Comparison of ENCODE assay signal across 14 cellular contexts in the genomic region with DNA sequence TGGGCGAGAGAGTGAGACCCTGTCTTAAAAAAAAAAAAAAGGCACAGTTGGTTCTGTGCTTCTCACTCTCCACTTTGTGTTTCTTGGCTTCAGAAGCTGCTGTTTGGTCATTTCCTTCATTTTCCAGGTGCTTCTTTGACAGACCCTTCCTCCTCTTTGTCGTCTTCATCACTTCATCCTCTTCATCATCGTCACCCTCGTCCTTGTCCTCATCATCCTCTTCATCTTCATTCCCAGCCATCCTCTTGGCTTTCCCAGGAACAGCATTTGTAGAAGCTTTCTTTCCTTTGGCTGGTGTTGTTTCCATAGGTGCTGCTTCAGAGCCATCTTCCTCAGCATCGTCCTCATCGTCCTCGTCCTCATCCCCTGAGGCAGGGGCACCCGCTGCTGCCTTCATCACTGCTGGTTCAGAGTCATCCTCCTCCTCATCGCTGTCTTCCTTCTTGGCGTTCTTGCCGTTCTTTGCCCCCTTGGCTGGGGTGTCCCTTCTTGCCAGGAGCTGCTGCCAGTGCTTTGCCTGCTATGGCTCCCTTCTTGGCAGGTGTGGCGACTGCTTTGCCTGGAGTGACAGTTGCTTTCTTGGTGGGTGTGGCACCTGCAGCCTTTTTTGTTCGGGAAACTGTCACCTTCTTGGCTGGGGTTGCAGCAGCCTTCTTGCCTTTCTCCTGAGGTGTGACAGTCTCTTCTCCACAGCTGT.
"Had no signal": no experiment of that assay in that cellular context is flagged by ENCODE, and none has a peak within 500 bp of the region (broad histone marks: within the 10 kb centered on the region; RNA-seq: fewer than 3 reads in every experiment).

No MANE protein-coding gene starts in this region.

- H3K27me3 ChIP-seq: breast epithelium, dorsolateral prefrontal cortex, testis had no signal

- H3K9me3 Mint-ChIP-seq: activated T-cell treated with anti-CD3 and anti-CD28 coated beads, Interleukin-2, amount 50 U/mL, for 24 hours; mesothelial cell of epicardium; stimulated activated naive CD8-positive, alpha-beta T cell treated with anti-CD3 and anti-CD28 coated beads, Interleukin-15, amount 100 ng/mL, for 72 hours had no signal

- H3K27me3 Mint-ChIP-seq: activated T-cell treated with anti-CD3 and anti-CD28 coated beads, Interleukin-2, amount 50 U/mL, for 24 hours; stimulated activated naive CD8-positive, alpha-beta T cell treated with anti-CD3 and anti-CD28 coated beads, Interleukin-15, amount 100 ng/mL, for 72 hours had no signal

- H3K9me3 ChIP-seq: breast epithelium, testis had no signal

- H3K4me3 Mint-ChIP-seq: activated T-cell treated with anti-CD3 and anti-CD28 coated beads, Interleukin-2, amount 50 U/mL, for 24 hours; mesothelial cell of epicardium; stimulated activated naive CD8-positive, alpha-beta T cell treated with anti-CD3 and anti-CD28 coated beads, Interleukin-15, amount 100 ng/mL, for 72 hours had no signal

- DNase-seq: activated effector memory CD4-positive, alpha-beta T cell treated with anti-CD3 and anti-CD28 coated beads, Interleukin-2, amount 50 U/mL, for 16 hours; activated T-cell treated with anti-CD3 and anti-CD28 coated beads, Interleukin-2, amount 50 U/mL, for 24 hours; aorta; dorsolateral prefrontal cortex; hippocampal formation; kidney glomerular epithelial cell; retina; stimulated activated CD4-positive, alpha-beta T cell treated with anti-CD3 and anti-CD28 coated beads, Interleukin-4, amount 100 ng/mL, for 4 hours; stimulated activated naive CD8-positive, alpha-beta T cell treated with anti-CD3 and anti-CD28 coated beads, Interleukin-15, amount 100 ng/mL, for 72 hours; testis had no signal

- H3K4me3 ChIP-seq: breast epithelium, dorsolateral prefrontal cortex, skin epidermis, testis had no signal

- FAIRE-seq: urothelium cell line had no signal

- H3K36me3 ChIP-seq: breast epithelium had no signal

- H3K4me1 ChIP-seq: testis had no signal

- H3K27ac ChIP-seq: breast epithelium, dorsolateral prefrontal cortex, skin epidermis, testis had no signal

- ATAC-seq: stimulated activated naive CD8-positive, alpha-beta T cell treated with anti-CD3 and anti-CD28 coated beads, Interleukin-15, amount 100 ng/mL, for 72 hours had no signal

- H3K27ac Mint-ChIP-seq: activated T-cell treated with anti-CD3 and anti-CD28 coated beads, Interleukin-2, amount 50 U/mL, for 24 hours; mesothelial cell of epicardium; stimulated activated naive CD8-positive, alpha-beta T cell treated with anti-CD3 and anti-CD28 coated beads, Interleukin-15, amount 100 ng/mL, for 72 hours had no signal
